7 cellular contexts compared by ENCODE assay signal in genomic region chr9:110623462-110624025, GRCh38. TPM values are rescaled to one million over a fixed set of nuclear protein-coding genes. Genes with fewer than 3 reads are reported as not detected.
DNase-seq lines count a peak whose midpoint lies in the region; ATAC-seq, FAIRE-seq and TF ChIP-seq lines count a peak whose summit lies in the region.

No MANE protein-coding gene starts in this region.

- H3K14ac ChIP-seq in H9 (ENCODE audit: insufficient read depth, low read length), result no peak overlapping the region

- TF ChIP-seq CTCF in DOHH2 (IDR thresholded peaks at IDR 0.05; ENCODE audit: low read depth, low read length, poor library complexity, severe bottlenecking) (peak; percentile 70), H9 (conservative IDR thresholded peaks at IDR 0.05) (peak; percentile 78), tibial nerve (IDR thresholded peaks at IDR 0.05) (peak; percentile 53 to 76 (median 55))

- no peaks in the 10 kb centered on the region for H3K36me3 ChIP-seq in DOHH2 (ENCODE audit: control insufficient read depth, low read length)
- no peaks in the 10 kb centered on the region for H3K36me3 ChIP-seq in tibial nerve

- no peaks in the 10 kb centered on the region for H3K23me2 ChIP-seq in H9 (ENCODE audit: insufficient read length, low read depth, low read length, poor library complexity, severe bottlenecking)

- H3K4ac ChIP-seq in H9 (ENCODE audit: low read depth, low read length), result no peak overlapping the region

- H3K79me2 ChIP-seq in DOHH2 (ENCODE audit: control insufficient read depth, low read length) (no peaks in the 10 kb centered on the region), H9 (ENCODE audit: insufficient read depth, low read length) (no peaks in the 10 kb centered on the region)

- TF ChIP-seq POLR2A in tibial nerve (IDR thresholded peaks at IDR 0.05), result no peak

- no peak overlapping the region for H2BK5ac ChIP-seq in H9 (ENCODE audit: insufficient read length, low read length)

- H2AK5ac ChIP-seq in H9 (ENCODE audit: insufficient read length, low read length), result no peak overlapping the region

- no peaks in the 10 kb centered on the region for H3F3A ChIP-seq in DOHH2 (ENCODE audit: control insufficient read depth, insufficient read depth)

- no peak overlapping the region for H2BK20ac ChIP-seq in H9 (ENCODE audit: low read depth, low read length, poor library complexity, severe bottlenecking)

- no peak overlapping the region for H2BK15ac ChIP-seq in H9 (ENCODE audit: low read depth, low read length)

- H3K9me3 Mint-ChIP-seq in H9, result no peaks in the 10 kb centered on the region; a peak in 1 of 5 replicates

- ATAC-seq in GM19324 (IDR thresholded peaks at IDR 0.05; ENCODE audit: low FRiP score, unreplicated experiment), result no peak

- no peaks in the 10 kb centered on the region for H3K79me1 ChIP-seq in H9 (ENCODE audit: insufficient read depth, low read depth, low read length, poor library complexity, severe bottlenecking)

- H3K4me1 ChIP-seq in DOHH2 (ENCODE audit: control insufficient read depth, low read length), result no peaks in the 10 kb centered on the region
- H3K4me1 ChIP-seq in H9 (ENCODE audit: insufficient read depth, low read length), result peaks cover 2% of the 10 kb centered on the region; the same call in 1 of the 2 replicates
- H3K4me1 ChIP-seq in tibial nerve, result peaks cover 0 to 17% (median 0%) of the 10 kb centered on the region in 4 donors

- H3K27ac Mint-ChIP-seq in H9, result no peak overlapping the region

- H3K4me2 ChIP-seq in DOHH2 (ENCODE audit: low read length) (no peak overlapping the region), H9 (ENCODE audit: insufficient read depth, insufficient read length, low read length) (no peak overlapping the region)

- no peaks in the 10 kb centered on the region for H3K27me3 Mint-ChIP-seq in H9 (ENCODE audit: low read depth)

- no peak overlapping the region for H3K27ac ChIP-seq in DOHH2 (ENCODE audit: low read depth, low read length)
- no peak overlapping the region for H3K27ac ChIP-seq in H9 (ENCODE audit: insufficient read length, low read depth, low read length)
- no peak overlapping the region for H3K27ac ChIP-seq in tibial nerve

- no peak overlapping the region for H3K4me3 Mint-ChIP-seq in H9

- no peak overlapping the region for H3K9ac ChIP-seq in H9 (ENCODE audit: extremely low read depth, insufficient read length, low read length)

- no peak overlapping the region for H4K8ac ChIP-seq in H9 (replicated peaks; ENCODE audit: insufficient read length, low read depth, low read length)

- no peak overlapping the region for H3K4me3 ChIP-seq in DOHH2 (ENCODE audit: low read length)
- H3K4me3 ChIP-seq in tibial nerve, result no peak overlapping the region

- H2AFZ ChIP-seq in H9 (ENCODE audit: low read length), result no peak overlapping the region

- H3K9me3 ChIP-seq in DOHH2 (ENCODE audit: control insufficient read depth, insufficient read depth, low read length), result no peaks in the 10 kb centered on the region
- H3K9me3 ChIP-seq in H9 (ENCODE audit: control insufficient read depth, low read depth, low read length), result no peaks in the 10 kb centered on the region
- H3K9me3 ChIP-seq in tibial nerve, result no peaks in the 10 kb centered on the region

- no peak overlapping the region for H3T11ph ChIP-seq in H9 (ENCODE audit: low read length)

- H2BK120ac ChIP-seq in H9 (ENCODE audit: low read depth, low read length, poor library complexity, severe bottlenecking), result no peak overlapping the region

- H4K91ac ChIP-seq in H9 (ENCODE audit: insufficient read length, low read depth, low read length), result no peak overlapping the region

- H2BK12ac ChIP-seq in H9 (ENCODE audit: insufficient read length, low read depth, low read length), result no peak overlapping the region

- no peak for TF ChIP-seq EP300 in tibial nerve (IDR thresholded peaks at IDR 0.05)

- peaks cover 8% of the 10 kb centered on the region in 2 experiments for H3K4me1 Mint-ChIP-seq in H9

- H3K18ac ChIP-seq in H9 (ENCODE audit: insufficient read length, low read depth, low read length), result no peak overlapping the region

- H4K20me1 ChIP-seq in DOHH2 (ENCODE audit: control insufficient read depth, insufficient read depth, low read depth, low read length) (no peaks in the 10 kb centered on the region), H9 (ENCODE audit: control insufficient read depth, insufficient read depth, insufficient read length) (no peaks in the 10 kb centered on the region)

- H3K36me3 Mint-ChIP-seq in H9 (ENCODE audit: insufficient read depth in 1 of 3, low read depth in 3 of 3), result no peaks in the 10 kb centered on the region

- no peak overlapping the region for H3K23ac ChIP-seq in H9 (ENCODE audit: insufficient read length, low read depth, low read length)

- H3K27me3 ChIP-seq in DOHH2 (ENCODE audit: control insufficient read depth, low read length) (no peaks in the 10 kb centered on the region), H9 (ENCODE audit: insufficient read depth, low read length) (no peaks in the 10 kb centered on the region), tibial nerve (no peaks in the 10 kb centered on the region)

- H3K9me2 ChIP-seq in DOHH2 (replicated peaks; ENCODE audit: control insufficient read depth, low read length), result no peaks in the 10 kb centered on the region

- no CpG with 5 or more reads among the region's 3 CpGs for WGBS in H9 (ENCODE audit: extremely low coverage, insufficient read length, low lambda C conversion rate)
- 22 to 32% methylated on average over 3 of the region's 3 CpGs for WGBS in tibial nerve, 2 donors

- no peak overlapping the region for H4K5ac ChIP-seq in H9 (ENCODE audit: insufficient read length, low read depth, low read length)

- no peak overlapping the region for H3K56ac ChIP-seq in H9 (ENCODE audit: insufficient read length, low read depth, low read length)

- peak; percentile 95 for FAIRE-seq in islet of Langerhans (lab: Jason Lieb, UNC)

- no peak for DNase-seq in H9
- DNase-seq in NCI-H345 (lab: John Stamatoyannopoulos, UW), result peak; percentile 72
- peak; percentile 74 for DNase-seq in astrocyte of the hippocampus (ENCODE audit: low read depth, low spot score)
- peak in 1 of 2 donors; percentile 90 for DNase-seq in tibial nerve (ENCODE audit: low spot score in 2 of 2)

RNA-seq across cellular contexts. Expression of gene SVEP1, which starts 44.0 kb away (rescaled TPM):
- total RNA-seq in H9 (2021) (0.17 and 0.24 TPM in 2 replicates), tibial nerve (10 to 100 TPM; 53.8 to 97.8 (median 78.8) TPM)

RNA-seq across cellular contexts. Expression of gene MUSK, which starts 45.0 kb away (rescaled TPM):
- total RNA-seq in H9 (2021) (not detected in 2 replicates), tibial nerve (under 1 TPM in 3 of 4 donors, not detected in 1; 0.22 to 0.63 (median 0.59) TPM)

Comparison
In these comparisons a context has a peak if more than half of its experiments do, and no peak if none do; other contexts are left out.
1. RNA of gene SVEP1, which starts 44.0 kb away (total RNA-seq): 53.8 to 97.8 TPM in tibial nerve; 0.17 to 0.24 TPM in H9; every median in the first group is over 10 times any median in the second.
2. Peak in every context shown above with its lines, with median percentiles within 50 percentile points of each other: CTCF ChIP-seq.